1 cellular context compared by ENCODE assay signal in genomic region chr10:79304479-79305087, GRCh38.
TF ChIP-seq lines count a peak whose summit lies in the region.

No MANE protein-coding gene starts in this region.

TF ChIP-seq in K562, 482 proteins besides CTCF, POLR2A, EP300 and RAD21:
- TF ChIP-seq PKNOX1 (IDR thresholded peaks at IDR 0.05) = peak; percentile 49; the same call in 1 of the 2 replicates
- TF ChIP-seq E2F4 (CRISPR knock-in tag; IDR thresholded peaks at IDR 0.05; ENCODE audit: low read depth) = no peak
- TF ChIP-seq HOXB6 (CRISPR knock-in tag; IDR thresholded peaks at IDR 0.05; ENCODE audit: borderline replicate concordance) = no peak
- TF ChIP-seq MIER1 (IDR thresholded peaks at IDR 0.05; ENCODE audit: low read depth) = no peak
- no peak for TF ChIP-seq CREB1 (IDR thresholded peaks at IDR 0.05)
- no peak for TF ChIP-seq CREB1 (CRISPR knock-in tag; IDR thresholded peaks at IDR 0.05)
- TF ChIP-seq PRDM10 (IDR thresholded peaks at IDR 0.05; ENCODE audit: partially characterized antibody) = no peak
- TF ChIP-seq GABPA (tag; conservative IDR thresholded peaks at IDR 0.05; ENCODE audit: low read depth) = no peak
